In the genomic region with DNA sequence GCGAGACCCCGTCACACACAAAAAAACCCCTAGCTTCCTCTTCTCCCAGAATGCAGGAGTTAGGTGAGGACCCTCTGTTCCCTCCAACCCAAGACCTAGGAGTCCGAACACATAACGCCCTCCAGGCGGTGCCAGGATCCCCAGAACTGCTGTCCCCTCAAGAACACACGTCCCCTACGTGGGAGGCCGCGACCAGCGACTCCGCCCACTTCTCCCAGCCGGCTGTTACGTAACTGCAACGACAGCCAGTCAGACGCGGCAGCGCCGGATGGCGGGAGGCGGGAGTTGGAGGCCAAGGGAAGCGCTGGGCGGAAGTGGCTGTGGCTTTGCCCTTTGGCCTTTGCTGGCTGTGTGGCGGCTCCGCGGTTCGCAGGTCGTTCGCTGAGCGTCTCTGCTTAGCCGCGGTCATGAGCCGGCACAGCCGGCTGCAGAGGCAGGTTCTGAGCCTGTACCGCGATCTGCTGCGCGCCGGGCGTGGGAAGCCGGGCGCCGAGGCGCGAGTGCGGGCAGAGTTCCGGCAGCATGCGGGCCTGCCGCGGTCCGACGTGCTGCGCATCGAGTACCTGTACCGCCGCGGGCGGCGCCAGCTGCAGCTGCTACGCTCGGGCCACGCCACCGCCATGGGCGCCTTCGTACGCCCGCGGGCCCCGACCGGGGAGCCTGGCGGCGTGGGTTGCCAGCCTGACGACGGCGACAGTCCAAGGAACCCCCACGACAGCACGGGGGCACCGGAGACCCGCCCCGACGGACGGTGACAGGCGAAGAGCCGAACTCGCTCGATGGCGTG, we compare ENCODE assay signal across 1 cellular context.
TF ChIP-seq lines count a peak whose summit lies in the region.

A gene with protein sequence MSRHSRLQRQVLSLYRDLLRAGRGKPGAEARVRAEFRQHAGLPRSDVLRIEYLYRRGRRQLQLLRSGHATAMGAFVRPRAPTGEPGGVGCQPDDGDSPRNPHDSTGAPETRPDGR (plus strand): TSS at position 321 of the 787 bp plus-strand sequence. CDS start 87 bp downstream, at position 408.

TF ChIP-seq in HepG2, 621 proteins besides CTCF, POLR2A, EP300 and RAD21 (continued from another document and continues in another):
- 0 out of 2 replicates have a peak, but pooled peaks have one; percentile 34 for TF ChIP-seq ZNF615 (CRISPR knock-in tag; IDR thresholded peaks at IDR 0.05; ENCODE audit: borderline replicate concordance)
- peak; percentile 65 for TF ChIP-seq AGO2 (optimal IDR thresholded peaks at IDR 0.05; ENCODE audit: low read depth, low read length)
- 0 out of 2 replicates have a peak, but pooled peaks have one; percentile 76 for TF ChIP-seq ZNF501 (CRISPR knock-in tag; IDR thresholded peaks at IDR 0.05)
- peak; percentile 94 for TF ChIP-seq YEATS4 (CRISPR knock-in tag; IDR thresholded peaks at IDR 0.05; ENCODE audit: borderline replicate concordance)
- TF ChIP-seq, protein P1, sequence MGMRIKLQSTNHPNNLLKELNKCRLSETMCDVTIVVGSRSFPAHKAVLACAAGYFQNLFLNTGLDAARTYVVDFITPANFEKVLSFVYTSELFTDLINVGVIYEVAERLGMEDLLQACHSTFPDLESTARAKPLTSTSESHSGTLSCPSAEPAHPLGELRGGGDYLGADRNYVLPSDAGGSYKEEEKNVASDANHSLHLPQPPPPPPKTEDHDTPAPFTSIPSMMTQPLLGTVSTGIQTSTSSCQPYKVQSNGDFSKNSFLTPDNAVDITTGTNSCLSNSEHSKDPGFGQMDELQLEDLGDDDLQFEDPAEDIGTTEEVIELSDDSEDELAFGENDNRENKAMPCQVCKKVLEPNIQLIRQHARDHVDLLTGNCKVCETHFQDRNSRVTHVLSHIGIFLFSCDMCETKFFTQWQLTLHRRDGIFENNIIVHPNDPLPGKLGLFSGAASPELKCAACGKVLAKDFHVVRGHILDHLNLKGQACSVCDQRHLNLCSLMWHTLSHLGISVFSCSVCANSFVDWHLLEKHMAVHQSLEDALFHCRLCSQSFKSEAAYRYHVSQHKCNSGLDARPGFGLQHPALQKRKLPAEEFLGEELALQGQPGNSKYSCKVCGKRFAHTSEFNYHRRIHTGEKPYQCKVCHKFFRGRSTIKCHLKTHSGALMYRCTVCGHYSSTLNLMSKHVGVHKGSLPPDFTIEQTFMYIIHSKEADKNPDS (CRISPR knock-in tag; IDR thresholded peaks at IDR 0.05), result no peak; the same call in 1 of the 2 replicates
- TF ChIP-seq, protein P2, sequence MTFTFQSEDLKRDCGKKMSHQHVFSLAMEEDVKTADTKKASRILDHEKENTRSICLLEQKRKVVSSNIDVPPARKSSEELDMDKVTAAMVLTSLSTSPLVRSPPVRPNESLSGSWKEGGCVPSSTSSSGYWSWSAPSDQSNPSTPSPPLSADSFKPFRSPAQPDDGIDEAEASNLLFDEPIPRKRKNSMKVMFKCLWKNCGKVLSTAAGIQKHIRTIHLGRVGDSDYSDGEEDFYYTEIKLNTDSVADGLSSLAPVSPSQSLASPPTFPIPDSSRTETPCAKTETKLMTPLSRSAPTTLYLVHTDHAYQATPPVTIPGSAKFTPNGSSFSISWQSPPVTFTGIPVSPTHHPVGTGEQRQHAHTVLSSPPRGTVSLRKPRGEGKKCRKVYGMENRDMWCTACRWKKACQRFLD (CRISPR knock-in tag; IDR thresholded peaks at IDR 0.05; ENCODE audit: borderline replicate concordance), result peak; percentile 56; the same call in 1 of the 2 replicates
- peak; percentile 91; the same call in 1 of the 2 replicates for TF ChIP-seq ZNF451 (CRISPR knock-in tag; IDR thresholded peaks at IDR 0.05)
- TF ChIP-seq, protein P3, sequence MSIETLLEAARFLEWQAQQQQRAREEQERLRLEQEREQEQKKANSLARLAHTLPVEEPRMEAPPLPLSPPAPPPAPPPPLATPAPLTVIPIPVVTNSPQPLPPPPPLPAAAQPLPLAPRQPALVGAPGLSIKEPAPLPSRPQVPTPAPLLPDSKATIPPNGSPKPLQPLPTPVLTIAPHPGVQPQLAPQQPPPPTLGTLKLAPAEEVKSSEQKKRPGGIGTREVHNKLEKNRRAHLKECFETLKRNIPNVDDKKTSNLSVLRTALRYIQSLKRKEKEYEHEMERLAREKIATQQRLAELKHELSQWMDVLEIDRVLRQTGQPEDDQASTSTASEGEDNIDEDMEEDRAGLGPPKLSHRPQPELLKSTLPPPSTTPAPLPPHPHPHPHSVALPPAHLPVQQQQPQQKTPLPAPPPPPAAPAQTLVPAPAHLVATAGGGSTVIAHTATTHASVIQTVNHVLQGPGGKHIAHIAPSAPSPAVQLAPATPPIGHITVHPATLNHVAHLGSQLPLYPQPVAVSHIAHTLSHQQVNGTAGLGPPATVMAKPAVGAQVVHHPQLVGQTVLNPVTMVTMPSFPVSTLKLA (IDR thresholded peaks at IDR 0.05), result 0 out of 2 replicates have a peak, but pooled peaks have one; percentile 8
- 0 out of 2 replicates have a peak, but pooled peaks have one; percentile 84 for TF ChIP-seq ZNF879 (CRISPR knock-in tag; IDR thresholded peaks at IDR 0.05)
- TF ChIP-seq RXRA (CRISPR knock-in tag; IDR thresholded peaks at IDR 0.05), result peak; percentile 72; the same call in 1 of the 2 replicates
- TF ChIP-seq ZNF792 (CRISPR knock-in tag; IDR thresholded peaks at IDR 0.05), result peak; percentile 68; the same call in 1 of the 2 replicates
- peak; percentile 94 for TF ChIP-seq CEBPB (IDR thresholded peaks at IDR 0.05; ENCODE audit: borderline replicate concordance, low read depth, low read length)
- no peak for TF ChIP-seq SP140L (CRISPR knock-in tag; IDR thresholded peaks at IDR 0.05; ENCODE audit: borderline replicate concordance)
- peak; percentile 63; the same call in 1 of the 2 replicates for TF ChIP-seq FOSL2 (CRISPR knock-in tag; IDR thresholded peaks at IDR 0.05)
- peak; percentile 89 for TF ChIP-seq ZNF547 (CRISPR knock-in tag; IDR thresholded peaks at IDR 0.05)
- TF ChIP-seq SAP130 (CRISPR knock-in tag; IDR thresholded peaks at IDR 0.05; ENCODE audit: low read depth), result peak; percentile 97
- TF ChIP-seq ZNF225 (CRISPR knock-in tag; IDR thresholded peaks at IDR 0.05), result peak; percentile 24; the same call in 1 of the 2 replicates
- no peak for TF ChIP-seq AGO1 (IDR thresholded peaks at IDR 0.05; ENCODE audit: low read depth, low read length, poor library complexity, severe bottlenecking)
- TF ChIP-seq SNRNP70 (IDR thresholded peaks at IDR 0.05; ENCODE audit: low read depth, low read length), result no peak
- peak; percentile 87; the same call in 1 of the 2 replicates for TF ChIP-seq ZNF790 (CRISPR knock-in tag; IDR thresholded peaks at IDR 0.05; ENCODE audit: borderline replicate concordance)
- no peak for TF ChIP-seq ZNF878 (CRISPR knock-in tag; IDR thresholded peaks at IDR 0.05)
- TF ChIP-seq, protein P4, sequence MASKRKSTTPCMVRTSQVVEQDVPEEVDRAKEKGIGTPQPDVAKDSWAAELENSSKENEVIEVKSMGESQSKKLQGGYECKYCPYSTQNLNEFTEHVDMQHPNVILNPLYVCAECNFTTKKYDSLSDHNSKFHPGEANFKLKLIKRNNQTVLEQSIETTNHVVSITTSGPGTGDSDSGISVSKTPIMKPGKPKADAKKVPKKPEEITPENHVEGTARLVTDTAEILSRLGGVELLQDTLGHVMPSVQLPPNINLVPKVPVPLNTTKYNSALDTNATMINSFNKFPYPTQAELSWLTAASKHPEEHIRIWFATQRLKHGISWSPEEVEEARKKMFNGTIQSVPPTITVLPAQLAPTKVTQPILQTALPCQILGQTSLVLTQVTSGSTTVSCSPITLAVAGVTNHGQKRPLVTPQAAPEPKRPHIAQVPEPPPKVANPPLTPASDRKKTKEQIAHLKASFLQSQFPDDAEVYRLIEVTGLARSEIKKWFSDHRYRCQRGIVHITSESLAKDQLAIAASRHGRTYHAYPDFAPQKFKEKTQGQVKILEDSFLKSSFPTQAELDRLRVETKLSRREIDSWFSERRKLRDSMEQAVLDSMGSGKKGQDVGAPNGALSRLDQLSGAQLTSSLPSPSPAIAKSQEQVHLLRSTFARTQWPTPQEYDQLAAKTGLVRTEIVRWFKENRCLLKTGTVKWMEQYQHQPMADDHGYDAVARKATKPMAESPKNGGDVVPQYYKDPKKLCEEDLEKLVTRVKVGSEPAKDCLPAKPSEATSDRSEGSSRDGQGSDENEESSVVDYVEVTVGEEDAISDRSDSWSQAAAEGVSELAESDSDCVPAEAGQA (IDR thresholded peaks at IDR 0.05; ENCODE audit: low read depth), result peak; percentile 56
- TF ChIP-seq, protein P4 (CRISPR knock-in tag; IDR thresholded peaks at IDR 0.05; ENCODE audit: borderline replicate concordance), result no peak
- TF ChIP-seq HOXD1 (CRISPR knock-in tag; IDR thresholded peaks at IDR 0.05), result peak; percentile 88; the same call in 1 of the 2 replicates
- TF ChIP-seq, protein P5, sequence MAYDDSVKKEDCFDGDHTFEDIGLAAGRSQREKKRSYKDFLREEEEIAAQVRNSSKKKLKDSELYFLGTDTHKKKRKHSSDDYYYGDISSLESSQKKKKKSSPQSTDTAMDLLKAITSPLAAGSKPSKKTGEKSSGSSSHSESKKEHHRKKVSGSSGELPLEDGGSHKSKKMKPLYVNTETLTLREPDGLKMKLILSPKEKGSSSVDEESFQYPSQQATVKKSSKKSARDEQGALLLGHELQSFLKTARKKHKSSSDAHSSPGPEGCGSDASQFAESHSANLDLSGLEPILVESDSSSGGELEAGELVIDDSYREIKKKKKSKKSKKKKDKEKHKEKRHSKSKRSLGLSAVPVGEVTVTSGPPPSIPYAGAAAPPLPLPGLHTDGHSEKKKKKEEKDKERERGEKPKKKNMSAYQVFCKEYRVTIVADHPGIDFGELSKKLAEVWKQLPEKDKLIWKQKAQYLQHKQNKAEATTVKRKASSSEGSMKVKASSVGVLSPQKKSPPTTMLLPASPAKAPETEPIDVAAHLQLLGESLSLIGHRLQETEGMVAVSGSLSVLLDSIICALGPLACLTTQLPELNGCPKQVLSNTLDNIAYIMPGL (CRISPR knock-in tag; IDR thresholded peaks at IDR 0.05; ENCODE audit: borderline replicate concordance in 1 of 2, low read depth in 1 of 2), result peak; percentile 58 to 90; a peak in 2 of 4 replicates
- TF ChIP-seq ESRRA (CRISPR knock-in tag; IDR thresholded peaks at IDR 0.05; ENCODE audit: low read depth), result 0 out of 2 replicates have a peak, but pooled peaks have one; percentile 21
- peak; percentile 91 for TF ChIP-seq HNRNPLL (IDR thresholded peaks at IDR 0.05; ENCODE audit: low read depth, low read length, poor library complexity, severe bottlenecking)
- TF ChIP-seq CREM (IDR thresholded peaks at IDR 0.05), result peak; percentile 86
- TF ChIP-seq CREM (CRISPR knock-in tag; IDR thresholded peaks at IDR 0.05), result no peak
- TF ChIP-seq DNMT1 (CRISPR knock-in tag; IDR thresholded peaks at IDR 0.05), result no peak
- TF ChIP-seq RXRB (CRISPR knock-in tag; IDR thresholded peaks at IDR 0.05; ENCODE audit: borderline replicate concordance), result peak; percentile 46; the same call in 1 of the 2 replicates
- TF ChIP-seq ZNF607 (CRISPR knock-in tag; IDR thresholded peaks at IDR 0.05; ENCODE audit: borderline replicate concordance), result 0 out of 2 replicates have a peak, but pooled peaks have one; percentile 30
- TF ChIP-seq ZNF782 (CRISPR knock-in tag; IDR thresholded peaks at IDR 0.05; ENCODE audit: borderline replicate concordance), result peak; percentile 81
- TF ChIP-seq PCBP2 (optimal IDR thresholded peaks at IDR 0.05; ENCODE audit: low read depth, low read length, poor library complexity, severe bottlenecking), result no peak
- peak; percentile 52; the same call in 1 of the 2 replicates for TF ChIP-seq ARNTL (CRISPR knock-in tag; IDR thresholded peaks at IDR 0.05)
- peak; percentile 69; the same call in 1 of the 2 replicates for TF ChIP-seq MIER2 (CRISPR knock-in tag; IDR thresholded peaks at IDR 0.05)
- TF ChIP-seq, protein P6, sequence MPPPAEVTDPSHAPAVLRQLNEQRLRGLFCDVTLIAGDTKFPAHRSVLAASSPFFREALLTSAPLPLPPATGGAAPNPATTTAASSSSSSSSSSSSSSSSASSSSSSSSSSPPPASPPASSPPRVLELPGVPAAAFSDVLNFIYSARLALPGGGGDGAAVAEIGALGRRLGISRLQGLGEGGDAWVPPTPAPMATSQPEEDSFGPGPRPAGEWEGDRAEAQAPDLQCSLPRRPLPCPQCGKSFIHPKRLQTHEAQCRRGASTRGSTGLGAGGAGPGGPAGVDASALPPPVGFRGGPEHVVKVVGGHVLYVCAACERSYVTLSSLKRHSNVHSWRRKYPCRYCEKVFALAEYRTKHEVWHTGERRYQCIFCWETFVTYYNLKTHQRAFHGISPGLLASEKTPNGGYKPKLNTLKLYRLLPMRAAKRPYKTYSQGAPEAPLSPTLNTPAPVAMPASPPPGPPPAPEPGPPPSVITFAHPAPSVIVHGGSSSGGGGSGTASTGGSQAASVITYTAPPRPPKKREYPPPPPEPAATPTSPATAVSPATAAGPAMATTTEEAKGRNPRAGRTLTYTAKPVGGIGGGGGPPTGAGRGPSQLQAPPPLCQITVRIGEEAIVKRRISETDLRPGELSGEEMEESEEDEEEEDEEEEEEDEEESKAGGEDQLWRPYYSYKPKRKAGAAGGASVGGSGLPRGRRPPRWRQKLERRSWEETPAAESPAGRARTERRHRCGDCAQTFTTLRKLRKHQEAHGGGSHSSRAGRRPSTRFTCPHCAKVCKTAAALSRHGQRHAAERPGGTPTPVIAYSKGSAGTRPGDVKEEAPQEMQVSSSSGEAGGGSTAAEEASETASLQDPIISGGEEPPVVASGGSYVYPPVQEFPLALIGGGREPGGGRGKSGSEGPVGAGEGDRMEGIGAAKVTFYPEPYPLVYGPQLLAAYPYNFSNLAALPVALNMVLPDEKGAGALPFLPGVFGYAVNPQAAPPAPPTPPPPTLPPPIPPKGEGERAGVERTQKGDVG (CRISPR knock-in tag; IDR thresholded peaks at IDR 0.05; ENCODE audit: borderline replicate concordance), result 0 out of 2 replicates have a peak, but pooled peaks have one; percentile 73
- no peak for TF ChIP-seq ZNF101 (CRISPR knock-in tag; IDR thresholded peaks at IDR 0.05; ENCODE audit: borderline replicate concordance, low read depth)
- TF ChIP-seq SP1 (IDR thresholded peaks at IDR 0.05), result no peak
- TF ChIP-seq SP1 (CRISPR knock-in tag; IDR thresholded peaks at IDR 0.05), result peak; percentile 84
- TF ChIP-seq, protein P7, sequence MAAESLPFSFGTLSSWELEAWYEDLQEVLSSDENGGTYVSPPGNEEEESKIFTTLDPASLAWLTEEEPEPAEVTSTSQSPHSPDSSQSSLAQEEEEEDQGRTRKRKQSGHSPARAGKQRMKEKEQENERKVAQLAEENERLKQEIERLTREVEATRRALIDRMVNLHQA (CRISPR knock-in tag; IDR thresholded peaks at IDR 0.05), result no peak
- peak; percentile 96 for TF ChIP-seq GABPA (IDR thresholded peaks at IDR 0.05; ENCODE audit: low read depth, low read length)
- peak; percentile 94 for TF ChIP-seq GABPA (CRISPR knock-in tag; IDR thresholded peaks at IDR 0.05; ENCODE audit: low read depth)
